In the genomic region with DNA sequence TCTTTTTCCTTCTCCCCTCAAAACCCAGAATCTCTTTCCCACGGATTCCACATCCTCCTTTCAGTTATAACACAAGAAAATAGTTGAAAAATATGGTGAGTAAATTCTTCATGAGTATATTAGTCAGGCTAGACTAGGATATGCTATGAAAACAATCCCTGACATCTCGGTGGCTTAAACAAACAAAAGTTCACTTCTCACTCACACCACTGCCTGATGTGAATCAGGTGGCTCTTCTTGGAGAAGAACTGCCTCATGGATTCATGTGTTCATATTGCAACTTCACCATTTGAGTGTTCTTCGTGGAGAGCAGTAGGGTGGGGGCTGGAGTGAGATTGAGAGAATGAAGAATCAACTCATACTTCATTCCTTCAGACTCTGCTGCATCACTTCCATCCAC, we compare ENCODE assay signal across 1 cellular context.
TF ChIP-seq lines count a peak whose summit lies in the region.

No MANE protein-coding gene starts in this region.

TF ChIP-seq in endothelial cell of umbilical vein, 7 proteins besides CTCF, POLR2A, EP300 and RAD21 (continued from another document):
- no peak for TF ChIP-seq POLR2AphosphoS5 (IDR thresholded peaks at IDR 0.05; ENCODE audit: insufficient read depth, low read depth, low read length)
- TF ChIP-seq GATA2 (IDR thresholded peaks at IDR 0.05; ENCODE audit: insufficient read depth, insufficient read length, low read depth, low read length), result no peak
- TF ChIP-seq MYC (IDR thresholded peaks at IDR 0.05; ENCODE audit: low read depth, low read length), result no peak
- TF ChIP-seq, protein P1, sequence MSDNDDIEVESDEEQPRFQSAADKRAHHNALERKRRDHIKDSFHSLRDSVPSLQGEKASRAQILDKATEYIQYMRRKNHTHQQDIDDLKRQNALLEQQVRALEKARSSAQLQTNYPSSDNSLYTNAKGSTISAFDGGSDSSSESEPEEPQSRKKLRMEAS (IDR thresholded peaks at IDR 0.05; ENCODE audit: insufficient read depth, insufficient read length), result no peak
- no peak for TF ChIP-seq FOS (IDR thresholded peaks at IDR 0.05; ENCODE audit: borderline replicate concordance, insufficient read depth, low read length)
